In the genomic region with DNA sequence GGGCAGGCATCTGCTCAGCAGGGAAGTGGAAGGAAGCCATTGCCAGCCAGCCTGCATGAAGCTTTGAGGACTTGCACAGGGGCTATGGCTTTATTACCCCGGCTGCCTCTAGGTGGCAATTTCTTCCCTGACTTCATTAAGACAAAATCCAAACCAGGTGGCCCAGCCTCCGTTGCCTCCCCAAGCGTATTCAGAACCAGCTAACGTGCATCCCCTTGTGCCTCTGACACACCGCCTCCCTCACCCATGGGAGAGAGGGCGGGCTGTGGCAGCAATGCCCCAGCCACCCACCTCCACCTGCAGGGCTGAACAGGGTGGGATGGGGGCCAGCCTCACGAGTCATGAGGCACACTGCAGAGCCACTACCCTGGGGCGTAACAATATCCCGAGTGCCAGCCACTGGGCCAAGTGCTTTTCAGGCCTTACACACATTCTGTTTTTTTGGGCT, we compare ENCODE assay signal across 8 cellular contexts. TPM values are rescaled to one million over a fixed set of nuclear protein-coding genes. Genes with fewer than 3 reads are reported as not detected.
A peak's percentile ranks its signal among the peaks of the same experiment; 100 is the strongest.
DNase-seq lines count a peak whose midpoint lies in the region; ATAC-seq, FAIRE-seq and TF ChIP-seq lines count a peak whose summit lies in the region.

No MANE protein-coding gene starts in this region.

- no peaks in the 10 kb centered on the region for H3K27me3 ChIP-seq in aorta (ENCODE audit: control insufficient read depth in 1 of 2, insufficient read depth in 2 of 2, low read length in 1 of 2)

- ATAC-seq in aorta (ENCODE audit: low FRiP score): no peak

- H3K9me3 ChIP-seq in aorta (ENCODE audit: control insufficient read depth, low read length): no peaks in the 10 kb centered on the region

- intact Hi-C loops in aorta (cut with DNase I): loop anchor here in 1 of 2 donors (5.0 kb wide), 1 partner anchor 67 kb away; no protein-coding TSS in a partner anchor

- no peaks in the 10 kb centered on the region for H3K36me3 ChIP-seq in aorta (ENCODE audit: control insufficient read depth in 1 of 2, insufficient read depth in 2 of 2, low read length in 1 of 2)

- DNase-seq in DMS 273 treated with DMSO at 0.1 percent for 48 hours (lab: John Stamatoyannopoulos, UW) (peak; percentile 27), H54 (ENCODE audit: insufficient read length, low spot score) (peak; percentile 38), NCI-H510A treated with DMSO at 0.1 percent for 48 hours (lab: John Stamatoyannopoulos, UW) (peak; percentile 81), hepatic stellate cell (ENCODE audit: low spot score) (peak; percentile 40), superior temporal gyrus (ENCODE audit: extremely low spot score) (peak; percentile 40), aorta (no peak), putamen (ENCODE audit: low spot score) (no peak)
- peak; percentile 9 for DNase-seq in activated effector memory CD4-positive, alpha-beta T cell treated with Interleukin-2 at 50 U/mL for 16 hours

- FAIRE-seq in H54 (lab: Jason Lieb, UNC): no peak

- H3K4me3 ChIP-seq in aorta (ENCODE audit: low read length in 2 of 2): no peak overlapping the region

- H3K4me1 ChIP-seq in aorta (ENCODE audit: control insufficient read depth in 1 of 2, insufficient read depth in 2 of 2, low read length in 2 of 2): no peaks in the 10 kb centered on the region

- H3K27ac ChIP-seq in aorta (ENCODE audit: low read depth in 1 of 2, low read length in 2 of 2): no peak overlapping the region

- WGBS in aorta, 2 donors: 39 to 44% methylated on average over 9 of the region's 9 CpGs

- no peak for TF ChIP-seq POLR2A in H54 (IDR thresholded peaks at IDR 0.05; ENCODE audit: low read depth, low read length)

RNA-seq across cellular contexts. Expression of gene KIFC3, which starts 6.8 kb away (rescaled TPM):
- total RNA-seq in aorta: 10 to 100 TPM; 69.7 to 80.1 TPM
- 10 to 100 TPM; 27.4 to 61.1 TPM for polyA plus RNA-seq in aorta

RNA-seq across cellular contexts. Expression of gene KATNB1, which starts 59.9 kb away (rescaled TPM):
- 10 to 100 TPM in 1 of 2 donors, 1 to 10 TPM in 1; 9.9 to 16.2 TPM for total RNA-seq in aorta
- polyA plus RNA-seq in aorta: 10 to 100 TPM in 1 of 2 donors, 1 to 10 TPM in 1; 7.0 to 15.7 TPM

Comparison
In these comparisons a context has a peak if more than half of its experiments do, and no peak if none do; other contexts are left out.
1. DNase-seq: peak in DMS 273 treated with DMSO at 0.1 percent for 48 hours (single experiment), H54 (single experiment), NCI-H510A treated with DMSO at 0.1 percent for 48 hours (single experiment), activated effector memory CD4-positive, alpha-beta T cell treated with Interleukin-2 at 50 U/mL for 16 hours (single experiment), hepatic stellate cell (single experiment) and superior temporal gyrus (single experiment); none in aorta (0 of 2) and putamen (single experiment).